In the genomic region with DNA sequence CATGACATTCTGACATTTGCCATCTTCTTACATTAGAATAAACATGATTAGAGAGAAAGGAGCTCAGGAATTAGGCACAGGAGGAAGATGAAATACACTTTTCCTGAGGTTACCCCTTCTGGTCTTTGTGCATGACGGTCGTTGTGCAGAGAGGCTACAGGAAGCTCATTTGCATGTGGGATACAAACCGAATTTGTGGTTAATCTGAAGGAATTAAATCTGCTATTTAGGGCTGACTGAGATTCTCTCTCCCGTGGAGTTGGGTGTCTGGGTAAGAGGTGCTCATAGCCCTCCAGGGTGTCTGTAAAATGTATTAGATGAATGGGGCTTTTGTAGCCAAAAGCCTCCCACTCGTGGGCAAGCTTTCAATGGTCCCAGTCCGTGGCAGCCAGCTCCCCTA, we compare ENCODE assay signal across 1 cellular context.
A peak's percentile ranks its signal among the peaks of the same experiment; 100 is the strongest.
TF ChIP-seq lines count a peak whose summit lies in the region.

No MANE protein-coding gene starts in this region.

TF ChIP-seq in GM12878, 131 proteins besides CTCF, POLR2A, EP300 and RAD21:
- TF ChIP-seq, protein P1, sequence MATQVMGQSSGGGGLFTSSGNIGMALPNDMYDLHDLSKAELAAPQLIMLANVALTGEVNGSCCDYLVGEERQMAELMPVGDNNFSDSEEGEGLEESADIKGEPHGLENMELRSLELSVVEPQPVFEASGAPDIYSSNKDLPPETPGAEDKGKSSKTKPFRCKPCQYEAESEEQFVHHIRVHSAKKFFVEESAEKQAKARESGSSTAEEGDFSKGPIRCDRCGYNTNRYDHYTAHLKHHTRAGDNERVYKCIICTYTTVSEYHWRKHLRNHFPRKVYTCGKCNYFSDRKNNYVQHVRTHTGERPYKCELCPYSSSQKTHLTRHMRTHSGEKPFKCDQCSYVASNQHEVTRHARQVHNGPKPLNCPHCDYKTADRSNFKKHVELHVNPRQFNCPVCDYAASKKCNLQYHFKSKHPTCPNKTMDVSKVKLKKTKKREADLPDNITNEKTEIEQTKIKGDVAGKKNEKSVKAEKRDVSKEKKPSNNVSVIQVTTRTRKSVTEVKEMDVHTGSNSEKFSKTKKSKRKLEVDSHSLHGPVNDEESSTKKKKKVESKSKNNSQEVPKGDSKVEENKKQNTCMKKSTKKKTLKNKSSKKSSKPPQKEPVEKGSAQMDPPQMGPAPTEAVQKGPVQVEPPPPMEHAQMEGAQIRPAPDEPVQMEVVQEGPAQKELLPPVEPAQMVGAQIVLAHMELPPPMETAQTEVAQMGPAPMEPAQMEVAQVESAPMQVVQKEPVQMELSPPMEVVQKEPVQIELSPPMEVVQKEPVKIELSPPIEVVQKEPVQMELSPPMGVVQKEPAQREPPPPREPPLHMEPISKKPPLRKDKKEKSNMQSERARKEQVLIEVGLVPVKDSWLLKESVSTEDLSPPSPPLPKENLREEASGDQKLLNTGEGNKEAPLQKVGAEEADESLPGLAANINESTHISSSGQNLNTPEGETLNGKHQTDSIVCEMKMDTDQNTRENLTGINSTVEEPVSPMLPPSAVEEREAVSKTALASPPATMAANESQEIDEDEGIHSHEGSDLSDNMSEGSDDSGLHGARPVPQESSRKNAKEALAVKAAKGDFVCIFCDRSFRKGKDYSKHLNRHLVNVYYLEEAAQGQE (IDR thresholded peaks at IDR 0.05; ENCODE audit: low read depth, low read length): no peak
- peak; percentile 46 for TF ChIP-seq RUNX3 (IDR thresholded peaks at IDR 0.05; ENCODE audit: low read length)
